Comparison of ENCODE assay signal across 14 cellular contexts in genomic region chr6:21831531-21832291, GRCh38.
DNase-seq lines count a peak whose midpoint lies in the region; ATAC-seq, FAIRE-seq and TF ChIP-seq lines count a peak whose summit lies in the region.
"Had no signal": no experiment of that assay in that cellular context is flagged by ENCODE, and none has a peak within 500 bp of the region (broad histone marks: within the 10 kb centered on the region; RNA-seq: fewer than 3 reads in every experiment).

No MANE protein-coding gene starts in this region.

- H3K27ac Mint-ChIP-seq in stimulated activated naive CD8-positive, alpha-beta T cell treated with anti-CD3 and anti-CD28 coated beads, Interleukin-15, amount 100 ng/mL, for 72 hours, result no peak overlapping the region
- peak overlapping the region; percentile 1 to 79 (median 67) for H3K27ac Mint-ChIP-seq in brain
- no peak overlapping the region for H3K27ac Mint-ChIP-seq in effector memory CD8-positive, alpha-beta T cell
- H3K27ac Mint-ChIP-seq: activated CD4-positive, alpha-beta memory T cell treated with anti-CD3 and anti-CD28 coated beads for 36 hours had no signal

- no peak for FAIRE-seq in GM12891 (lab: Jason Lieb, UNC)
- FAIRE-seq: colon had no signal

- H3K36me3 ChIP-seq in vagina, result no peaks in the 10 kb centered on the region
- H3K36me3 ChIP-seq: gastrocnemius medialis, neutrophil had no signal

- peak overlapping the region; percentile 3 to 32 for H3K4me3 Mint-ChIP-seq in stimulated activated naive CD8-positive, alpha-beta T cell treated with anti-CD3 and anti-CD28 coated beads, Interleukin-15, amount 100 ng/mL, for 72 hours
- H3K4me3 Mint-ChIP-seq in brain, result peak overlapping the region in 4 of 5 experiments; percentile 16 to 69 (median 44)
- H3K4me3 Mint-ChIP-seq in effector memory CD8-positive, alpha-beta T cell, result no peak overlapping the region
- H3K4me3 Mint-ChIP-seq: activated CD4-positive, alpha-beta memory T cell treated with anti-CD3 and anti-CD28 coated beads for 36 hours had no signal

- peak overlapping the region; percentile 13 for H3K27ac ChIP-seq in vagina
- H3K27ac ChIP-seq: gastrocnemius medialis, KMS-11, neutrophil had no signal

- H3K4me1 ChIP-seq in vagina, result peaks cover 13% of the 10 kb centered on the region
- H3K4me1 ChIP-seq: gastrocnemius medialis had no signal

- TF ChIP-seq POLR2A in vagina (IDR thresholded peaks at IDR 0.05) (no peak), GM12891 (IDR thresholded peaks at IDR 0.05; ENCODE audit: low read depth, low read length) (no peak)

- H3K4me3 ChIP-seq in vagina, result no peak overlapping the region
- H3K4me3 ChIP-seq: gastrocnemius medialis had no signal

- no peak for TF ChIP-seq CTCF in brain (conservative IDR thresholded peaks at IDR 0.05)
- no peak for TF ChIP-seq CTCF in vagina (IDR thresholded peaks at IDR 0.05)

- H3K9me3 Mint-ChIP-seq in stimulated activated naive CD8-positive, alpha-beta T cell treated with anti-CD3 and anti-CD28 coated beads, Interleukin-15, amount 100 ng/mL, for 72 hours, result no peaks in the 10 kb centered on the region
- no peaks in the 10 kb centered on the region for H3K9me3 Mint-ChIP-seq in brain
- H3K9me3 Mint-ChIP-seq in effector memory CD8-positive, alpha-beta T cell, result peaks cover 0 to 3% of the 10 kb centered on the region in 2 donors
- H3K9me3 Mint-ChIP-seq: activated CD4-positive, alpha-beta memory T cell treated with anti-CD3 and anti-CD28 coated beads for 36 hours had no signal

- no peaks in the 10 kb centered on the region for H3K9me3 ChIP-seq in vagina
- H3K9me3 ChIP-seq: gastrocnemius medialis, neutrophil had no signal

- H3K27me3 Mint-ChIP-seq in stimulated activated naive CD8-positive, alpha-beta T cell treated with anti-CD3 and anti-CD28 coated beads, Interleukin-15, amount 100 ng/mL, for 72 hours, result peaks cover 7% of the 10 kb centered on the region
- no peaks in the 10 kb centered on the region for H3K27me3 Mint-ChIP-seq in brain
- H3K27me3 Mint-ChIP-seq in effector memory CD8-positive, alpha-beta T cell, result no peaks in the 10 kb centered on the region

- DNase-seq in stimulated activated naive CD8-positive, alpha-beta T cell treated with anti-CD3 and anti-CD28 coated beads, Interleukin-15, amount 100 ng/mL, for 72 hours, result no peak
- DNase-seq in stimulated activated naive CD8-positive, alpha-beta T cell treated with anti-CD3 and anti-CD28 coated beads, Interleukin-15, Interleukin-2, amounts not matched to agents 100 U/mL and 50 U/mL, for 24 hours, result no peak
- DNase-seq in kidney tubule cell (ENCODE audit: low spot score) (peak; percentile 91), vagina (ENCODE audit: extremely low spot score in 2 of 2) (no peak), GM12891 (ENCODE audit: insufficient read length, low spot score) (no peak), HPDE6-E6E7 (ENCODE audit: extremely low spot score) (no peak)
- no peak for DNase-seq in effector memory CD8-positive, alpha-beta T cell
- DNase-seq: activated CD4-positive, alpha-beta memory T cell treated with anti-CD3 and anti-CD28 coated beads for 36 hours; activated naive CD4-positive, alpha-beta T cell; gastrocnemius medialis had no signal

- H3K4me1 Mint-ChIP-seq in stimulated activated naive CD8-positive, alpha-beta T cell treated with anti-CD3 and anti-CD28 coated beads, Interleukin-15, amount 100 ng/mL, for 72 hours, result peaks cover 35% of the 10 kb centered on the region
- H3K4me1 Mint-ChIP-seq in brain, result peaks cover 65% of the 10 kb centered on the region
- no peaks in the 10 kb centered on the region for H3K4me1 Mint-ChIP-seq in effector memory CD8-positive, alpha-beta T cell (ENCODE audit: low read depth in 2 of 2)

- intact Hi-C loops in vagina (cut with DNase I), result no loop called here

- ATAC-seq in stimulated activated naive CD8-positive, alpha-beta T cell treated with anti-CD3 and anti-CD28 coated beads, Interleukin-15, amount 100 ng/mL, for 72 hours, result no peak
- ATAC-seq in stimulated activated naive CD8-positive, alpha-beta T cell treated with anti-CD3 and anti-CD28 coated beads, Interleukin-15, Interleukin-2, amounts not matched to agents 100 U/mL and 50 U/mL, for 24 hours, result no peak
- no peak for ATAC-seq in effector memory CD8-positive, alpha-beta T cell (replicated peaks)
- ATAC-seq: gastrocnemius medialis had no signal

- H3K36me3 Mint-ChIP-seq in brain, result peaks cover 6% of the 10 kb centered on the region
- H3K36me3 Mint-ChIP-seq in effector memory CD8-positive, alpha-beta T cell (ENCODE audit: insufficient read depth), result no peaks in the 10 kb centered on the region
- H3K36me3 Mint-ChIP-seq: activated CD4-positive, alpha-beta memory T cell treated with anti-CD3 and anti-CD28 coated beads for 36 hours had no signal

- H3K27me3 ChIP-seq in vagina, result no peaks in the 10 kb centered on the region
- H3K27me3 ChIP-seq: gastrocnemius medialis, neutrophil had no signal

TF ChIP-seq in GM12891, 5 proteins besides CTCF, POLR2A, EP300 and RAD21:
- TF ChIP-seq POU2F2 (IDR thresholded peaks at IDR 0.05; ENCODE audit: low read depth, low read length) (no peak), PAX5 (IDR thresholded peaks at IDR 0.05; ENCODE audit: insufficient read depth, low read length, severe bottlenecking) (no peak), POLR2AphosphoS5 (IDR thresholded peaks at IDR 0.05; ENCODE audit: low read depth, low read length) (no peak), TAF1 (IDR thresholded peaks at IDR 0.05; ENCODE audit: low read depth, low read length) (no peak), SPI1 (IDR thresholded peaks at IDR 0.05; ENCODE audit: low read depth, low read length) (no peak)

Comparison
In these comparisons a context has a peak if more than half of its experiments do, and no peak if none do; other contexts are left out.
1. H3K27ac Mint-ChIP-seq: peak in brain (5 of 5); none in stimulated activated naive CD8-positive, alpha-beta T cell treated with anti-CD3 and anti-CD28 coated beads, Interleukin-15, amount 100 ng/mL, for 72 hours (0 of 2) and effector memory CD8-positive, alpha-beta T cell (0 of 2).
2. H3K4me3 Mint-ChIP-seq: peak in stimulated activated naive CD8-positive, alpha-beta T cell treated with anti-CD3 and anti-CD28 coated beads, Interleukin-15, amount 100 ng/mL, for 72 hours (2 of 2) and brain (4 of 5); none in effector memory CD8-positive, alpha-beta T cell (0 of 2).